8 cellular contexts compared by ENCODE assay signal in genomic region chr7:26399309-26399610, GRCh38.
DNase-seq lines count a peak whose midpoint lies in the region; ATAC-seq and TF ChIP-seq lines count a peak whose summit lies in the region.

No MANE protein-coding gene starts in this region.

- DNase-seq in CD14-positive monocyte (ENCODE audit: low spot score): no peak
- no peak for DNase-seq in MM.1S
- DNase-seq in caudate nucleus (lab: John Stamatoyannopoulos, UW): peak in 12 of 61 donors; percentile 3 to 68 (median 24)
- peak in 1 of 2 donors; percentile 52 for DNase-seq in left lung
- DNase-seq in suprapubic skin (ENCODE audit: low spot score in 2 of 2): no peak
- no peak for DNase-seq in RPMI8226
- DNase-seq in stimulated activated CD4-positive, alpha-beta T cell treated with anti-CD3 and anti-CD28 coated beads, Interleukin-2, amount 100 ng/mL, for 24 hours: no peak

- H3K36me3 ChIP-seq in MM.1S (replicated peaks; ENCODE audit: insufficient read depth, low read length) (no peaks in the 10 kb centered on the region), left lung (no peaks in the 10 kb centered on the region), suprapubic skin (no peaks in the 10 kb centered on the region)

- peaks cover 14% of the 10 kb centered on the region for H3K4me1 Mint-ChIP-seq in CD14-positive monocyte

- H3K9me3 Mint-ChIP-seq in CD14-positive monocyte: no peaks in the 10 kb centered on the region

- H3K36me3 Mint-ChIP-seq in CD14-positive monocyte: peaks cover 0 to 6% of the 10 kb centered on the region in 2 donors

- TF ChIP-seq CTCF in CD14-positive monocyte (IDR thresholded peaks at IDR 0.05): no peak
- no peak for TF ChIP-seq CTCF in MM.1S (IDR thresholded peaks at IDR 0.05; ENCODE audit: low read length)
- peak in 1 of 2 donors; percentile 23 for TF ChIP-seq CTCF in left lung (IDR thresholded peaks at IDR 0.05)
- no peak for TF ChIP-seq CTCF in suprapubic skin (IDR thresholded peaks at IDR 0.05)

- H3K4me2 ChIP-seq in MM.1S (ENCODE audit: low read depth, low read length): peak overlapping the region; percentile 96

- H3K27ac ChIP-seq in MM.1S (ENCODE audit: low read length) (peak overlapping the region; percentile 62; the same call in 1 of the 2 replicates), caudate nucleus (ENCODE audit: low read depth, low read length) (peak overlapping the region; percentile 81), left lung (peak overlapping the region; percentile 86 to 88), suprapubic skin (peak overlapping the region; percentile 91)

- H3K4me1 ChIP-seq in MM.1S (ENCODE audit: low read length): peaks cover 15% of the 10 kb centered on the region
- peaks cover 10 to 28% of the 10 kb centered on the region in 2 donors for H3K4me1 ChIP-seq in left lung
- peaks cover 21% of the 10 kb centered on the region for H3K4me1 ChIP-seq in suprapubic skin

- no peak for TF ChIP-seq EP300 in suprapubic skin (IDR thresholded peaks at IDR 0.05)

- peaks cover 6 to 10% (median 8%) of the 10 kb centered on the region in 3 donors for H3K27me3 Mint-ChIP-seq in CD14-positive monocyte (ENCODE audit: low read depth in 3 of 3)

- ATAC-seq in left lung (peak; percentile 62), HG03025 (IDR thresholded peaks at IDR 0.05; ENCODE audit: low FRiP score, unreplicated experiment) (no peak)

- H3F3A ChIP-seq in MM.1S (ENCODE audit: insufficient read depth, low read length): peaks cover 13% of the 10 kb centered on the region

- H3K9me3 ChIP-seq in MM.1S (replicated peaks; ENCODE audit: insufficient read depth, low read length): no peaks in the 10 kb centered on the region
- no peaks in the 10 kb centered on the region for H3K9me3 ChIP-seq in left lung
- H3K9me3 ChIP-seq in suprapubic skin: no peaks in the 10 kb centered on the region

- H3K27ac Mint-ChIP-seq in CD14-positive monocyte: peak overlapping the region; percentile 42 to 98 (median 92)

- TF ChIP-seq POLR2A in suprapubic skin (IDR thresholded peaks at IDR 0.05): no peak

- peak overlapping the region; percentile 75; the same call in 1 of the 2 replicates for H2AFZ ChIP-seq in MM.1S (ENCODE audit: low read length)

- peaks cover 28% of the 10 kb centered on the region for H3K27me3 ChIP-seq in MM.1S (replicated peaks; ENCODE audit: insufficient read depth, low read length)
- peaks cover 0 to 33% of the 10 kb centered on the region in 2 donors for H3K27me3 ChIP-seq in left lung
- H3K27me3 ChIP-seq in suprapubic skin: no peaks in the 10 kb centered on the region

- H3K4me3 ChIP-seq in MM.1S (ENCODE audit: low read length) (peak overlapping the region; percentile 71), left lung (peak overlapping the region; percentile 68 to 70), suprapubic skin (peak overlapping the region; percentile 76)

- no peak overlapping the region; the same call in 1 of the 2 replicates for H3K9ac ChIP-seq in MM.1S (ENCODE audit: low read length)

- no peaks in the 10 kb centered on the region for H3K9me2 ChIP-seq in MM.1S (replicated peaks; ENCODE audit: insufficient read depth, low read length)

- H3K79me2 ChIP-seq in MM.1S (ENCODE audit: low read length): no peaks in the 10 kb centered on the region

- peak overlapping the region; percentile 95 to 97 for H3K4me3 Mint-ChIP-seq in CD14-positive monocyte

- H4K20me1 ChIP-seq in MM.1S (ENCODE audit: insufficient read depth, low read length): no peaks in the 10 kb centered on the region

- intact Hi-C loops in CD14-positive monocyte (cut with micrococcal nuclease) (no loop called here), left lung (cut with DNase I) (no loop called here)

- 38% methylated on average over 3 of the region's 3 CpGs for WGBS in suprapubic skin
